1 cellular context compared by ENCODE assay signal in the genomic region with DNA sequence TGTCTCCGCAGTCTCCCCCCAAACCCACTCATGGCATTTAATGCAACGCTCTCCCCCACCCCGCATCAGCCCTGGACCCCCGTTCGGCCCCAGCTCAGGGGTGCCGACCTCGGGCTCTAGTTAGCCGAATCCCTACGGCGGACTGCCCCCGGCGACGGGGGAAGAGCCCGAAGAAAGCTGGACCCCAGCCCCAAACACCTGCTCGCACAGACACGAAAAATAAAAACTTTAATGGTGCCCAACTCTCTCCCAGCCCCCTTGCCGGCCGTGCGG.
TF ChIP-seq lines count a peak whose summit lies in the region.

No MANE protein-coding gene starts in this region.

TF ChIP-seq in H1, 55 proteins besides CTCF, POLR2A, EP300 and RAD21 (continued from another document):
- no peak for TF ChIP-seq TEAD4 (IDR thresholded peaks at IDR 0.05; ENCODE audit: low read depth, low read length)
- no peak for TF ChIP-seq KDM5A (IDR thresholded peaks at IDR 0.05; ENCODE audit: low read length)
- TF ChIP-seq, protein P1, sequence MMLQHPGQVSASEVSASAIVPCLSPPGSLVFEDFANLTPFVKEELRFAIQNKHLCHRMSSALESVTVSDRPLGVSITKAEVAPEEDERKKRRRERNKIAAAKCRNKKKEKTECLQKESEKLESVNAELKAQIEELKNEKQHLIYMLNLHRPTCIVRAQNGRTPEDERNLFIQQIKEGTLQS (IDR thresholded peaks at IDR 0.05; ENCODE audit: insufficient read depth, low read depth, low read length), result no peak
- TF ChIP-seq NANOG (IDR thresholded peaks at IDR 0.05; ENCODE audit: insufficient read depth, low read depth, low read length, poor library complexity, severe bottlenecking), result no peak
- TF ChIP-seq POLR2AphosphoS5 (IDR thresholded peaks at IDR 0.05; ENCODE audit: low read depth, low read length), result no peak
- TF ChIP-seq TAF7 (optimal IDR thresholded peaks at IDR 0.05; ENCODE audit: borderline replicate concordance, low read depth, low read length), result no peak
- TF ChIP-seq JUN (IDR thresholded peaks at IDR 0.05; ENCODE audit: low read depth, low read length), result no peak
- no peak for TF ChIP-seq SP2 (IDR thresholded peaks at IDR 0.05; ENCODE audit: low read length)
- TF ChIP-seq TAF1 (IDR thresholded peaks at IDR 0.05; ENCODE audit: low read depth, low read length), result no peak
- TF ChIP-seq RBBP5 (IDR thresholded peaks at IDR 0.05; ENCODE audit: borderline replicate concordance, low read depth, low read length), result no peak
- TF ChIP-seq CBX8 (IDR thresholded peaks at IDR 0.05; ENCODE audit: borderline replicate concordance, low read depth, low read length), result no peak
- no peak for TF ChIP-seq HDAC6 (IDR thresholded peaks at IDR 0.05; ENCODE audit: low read depth, low read length)
- no peak for TF ChIP-seq ATF2 (IDR thresholded peaks at IDR 0.05; ENCODE audit: low read length)
